14 cellular contexts compared by ENCODE assay signal in the genomic region with DNA sequence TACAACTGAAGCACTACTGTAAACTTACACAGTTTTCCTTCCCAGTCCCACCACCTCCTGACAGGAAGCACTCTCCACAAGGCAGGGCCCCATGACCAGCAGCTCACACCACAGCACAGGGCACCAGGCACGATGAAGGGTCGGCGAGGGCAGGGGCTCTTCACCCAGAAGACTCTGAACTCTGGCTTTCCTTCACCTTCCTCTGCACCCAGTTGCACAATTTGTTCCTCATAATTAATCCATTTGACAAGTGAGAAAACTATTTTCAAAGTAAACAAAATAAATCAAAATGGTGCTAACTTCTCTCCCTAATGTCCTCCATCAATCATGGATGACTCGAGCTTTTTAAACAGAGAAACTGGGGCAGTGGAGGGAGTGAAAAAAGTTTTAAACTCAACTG.
A peak's percentile ranks its signal among the peaks of the same experiment; 100 is the strongest.
DNase-seq lines count a peak whose midpoint lies in the region; ATAC-seq and TF ChIP-seq lines count a peak whose summit lies in the region.
"Had no signal": no experiment of that assay in that cellular context is flagged by ENCODE, and none has a peak within 500 bp of the region (broad histone marks: within the 10 kb centered on the region; RNA-seq: fewer than 3 reads in every experiment).

No MANE protein-coding gene starts in this region.

- peak overlapping the region; percentile 2 for H4K8ac ChIP-seq in trophoblast cell (ENCODE audit: low read depth, low read length)

- H3K18ac ChIP-seq in trophoblast cell (ENCODE audit: low read length): no peak overlapping the region

- no peak overlapping the region for H2AFZ ChIP-seq in trophoblast cell (ENCODE audit: insufficient read depth, low read length, poor library complexity)
- H2AFZ ChIP-seq: GM23248 had no signal

- TF ChIP-seq CTCF in gastrocnemius medialis (IDR thresholded peaks at IDR 0.05 in 4 of 5, conservative IDR thresholded peaks at IDR 0.05 in 1 of 5): no peak

- no peak overlapping the region for H2BK120ac ChIP-seq in trophoblast cell (ENCODE audit: insufficient read depth, low read length, poor library complexity)

- no peaks in the 10 kb centered on the region for H3K36me3 ChIP-seq in trophoblast cell (ENCODE audit: control insufficient read depth in 1 of 2, insufficient read depth in 2 of 2, low read length in 2 of 2)
- no peaks in the 10 kb centered on the region for H3K36me3 ChIP-seq in gastrocnemius medialis
- H3K36me3 ChIP-seq: HAP-1 had no signal

- no peak overlapping the region for H3K9ac ChIP-seq in trophoblast cell (ENCODE audit: low read length)
- H3K9ac ChIP-seq: GM23248 had no signal

- H3K27ac ChIP-seq in trophoblast cell (ENCODE audit: low read depth, low read length) (no peak overlapping the region), gastrocnemius medialis (no peak overlapping the region)
- H3K27ac ChIP-seq: C4-2B, GM23248, HL-60 had no signal

- no peak overlapping the region for H2BK5ac ChIP-seq in trophoblast cell (ENCODE audit: low read depth, low read length, poor library complexity)

- H2BK12ac ChIP-seq in trophoblast cell (ENCODE audit: low read length): no peak overlapping the region

- H3K23ac ChIP-seq in trophoblast cell (ENCODE audit: low read length): no peak overlapping the region

- TF ChIP-seq POLR2A in gastrocnemius medialis (IDR thresholded peaks at IDR 0.05): no peak

- H3K9me3 ChIP-seq in trophoblast cell (ENCODE audit: insufficient read depth, low read depth, low read length) (no peaks in the 10 kb centered on the region), gastrocnemius medialis (no peaks in the 10 kb centered on the region)
- H3K9me3 ChIP-seq: Caco-2, HAP-1 had no signal

- H3K4me1 ChIP-seq in trophoblast cell (ENCODE audit: control insufficient read depth in 1 of 2, insufficient read depth in 2 of 2, low read length in 2 of 2) (peaks cover 3 to 4% of the 10 kb centered on the region in 2 experiments), gastrocnemius medialis (no peaks in the 10 kb centered on the region)
- H3K4me1 ChIP-seq: Caco-2, HAP-1 had no signal

- intact Hi-C loops in gastrocnemius medialis (cut with DNase I; ENCODE audit: low total_unique reads): no loop called here

- no peak overlapping the region for H4K91ac ChIP-seq in trophoblast cell (ENCODE audit: low read depth, low read length)

- no peak overlapping the region for H2AK5ac ChIP-seq in trophoblast cell (ENCODE audit: low read length)

- H3K4me2 ChIP-seq in trophoblast cell (ENCODE audit: low read length): no peak overlapping the region

- H3K79me2 ChIP-seq in trophoblast cell (ENCODE audit: control insufficient read depth, insufficient read depth, low read length, poor library complexity): no peaks in the 10 kb centered on the region

- H3K14ac ChIP-seq in trophoblast cell (ENCODE audit: low read length): no peak overlapping the region

- DNase-seq in amniotic epithelial cell (ENCODE audit: low read depth) (peak; percentile 37), left kidney (ENCODE audit: low read depth, low spot score) (peak; percentile 64), trophoblast cell (no peak), gastrocnemius medialis (no peak), LoVo (ENCODE audit: low spot score) (no peak)
- DNase-seq: ACHN; Caco-2; CD4-positive, alpha-beta T cell; GM23248 had no signal

- no peak overlapping the region for H3K4ac ChIP-seq in trophoblast cell (ENCODE audit: low read depth, low read length)

- peaks cover 2% of the 10 kb centered on the region for H3K79me1 ChIP-seq in trophoblast cell (ENCODE audit: low read length)

- H3K27me3 ChIP-seq in trophoblast cell (ENCODE audit: insufficient read depth, low read length): no peaks in the 10 kb centered on the region
- H3K27me3 ChIP-seq in gastrocnemius medialis: no peaks in the 10 kb centered on the region

- H4K12ac ChIP-seq in trophoblast cell (ENCODE audit: low read depth, low read length): no peak overlapping the region

- WGBS in trophoblast cell (ENCODE audit: extremely low coverage, insufficient coverage, insufficient read length): no CpG with 5 or more reads among the region's 4 CpGs

- in situ Hi-C loops in gastrocnemius medialis (cut with MboI; ENCODE audit: low sequenced_read_pairs in 4 of 4): no loop called here

- H3K4me3 ChIP-seq in trophoblast cell (ENCODE audit: low read depth, low read length) (no peak overlapping the region), gastrocnemius medialis (no peak overlapping the region)
- H3K4me3 ChIP-seq: GM23248, HAP-1 had no signal

- no peak for ATAC-seq in GM18907 (IDR thresholded peaks at IDR 0.05; ENCODE audit: unreplicated experiment)
- ATAC-seq in GM18498 (IDR thresholded peaks at IDR 0.05; ENCODE audit: unreplicated experiment): no peak
- ATAC-seq in gastrocnemius medialis: no peak

Comparison
In these comparisons a context has a peak if more than half of its experiments do, and no peak if none do; other contexts are left out.
1. DNase-seq: peak in amniotic epithelial cell (single experiment) and left kidney (single experiment); none in trophoblast cell (0 of 2), gastrocnemius medialis (0 of 2) and LoVo (single experiment).